In the genomic region with DNA sequence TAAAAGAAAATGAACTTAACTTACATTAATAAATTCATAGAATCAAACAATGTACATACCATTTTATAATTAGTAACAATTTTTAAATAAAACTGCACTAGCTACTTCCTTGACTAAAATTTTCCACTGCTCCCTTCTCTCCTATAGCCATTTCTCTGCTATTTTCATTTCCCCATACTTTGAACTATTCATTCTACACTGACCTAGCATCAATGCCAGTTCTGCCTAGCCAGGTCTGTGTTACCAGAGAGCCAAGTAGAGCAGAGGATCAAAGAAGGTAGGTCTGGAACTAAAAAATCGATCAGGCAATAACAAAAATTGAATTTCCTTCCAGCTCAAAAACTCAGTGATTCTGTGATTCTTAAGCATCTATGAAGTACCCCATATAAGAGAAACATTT, we compare ENCODE assay signal across 19 cellular contexts.
"Had no signal": no experiment of that assay in that cellular context is flagged by ENCODE, and none has a peak within 500 bp of the region (broad histone marks: within the 10 kb centered on the region; RNA-seq: fewer than 3 reads in every experiment).

No MANE protein-coding gene starts in this region.

- H2AFZ ChIP-seq: neural progenitor cell had no signal

- H3K9me3 ChIP-seq: colonic mucosa, left ventricle myocardium inferior, lower lobe of right lung, pancreas had no signal

- DNase-seq: colonic mucosa; dermis blood vessel endothelial cell; erythroblast; foreskin keratinocyte; immature natural killer cell; left ventricle myocardium inferior; lower lobe of right lung; mesenchymal stem cell; midbrain; nucleus accumbens; pancreas; right cardiac atrium; stimulated activated CD4-positive, alpha-beta T cell treated with anti-CD3 and anti-CD28 coated beads, Interleukin-12 subunit alpha, Interleukin-12 subunit beta, amount 100 ng/mL, for 4 hours; stimulated activated CD4-positive, alpha-beta T cell treated with anti-CD3 and anti-CD28 coated beads, Interleukin-2, amount 100 ng/mL, for 48 hours; trophoblast cell had no signal

- H3K4me2 ChIP-seq: neural progenitor cell had no signal

- H3K4me3 ChIP-seq: colonic mucosa, left ventricle myocardium inferior, lower lobe of right lung, neural progenitor cell, pancreas had no signal

- ATAC-seq: foreskin keratinocyte; lower lobe of right lung; natural killer cell treated with Interleukin-12 subunit alpha and Interleukin-12 subunit beta and Interleukin-15 and Interleukin-18, amount 100 ng/mL, for 72 hours; pancreas; right cardiac atrium had no signal

- H3K27ac ChIP-seq: colonic mucosa, foreskin keratinocyte, left ventricle myocardium inferior, lower lobe of right lung, neural progenitor cell, pancreas had no signal

- FAIRE-seq: keratinocyte, pancreas had no signal

- H3K27me3 Mint-ChIP-seq: natural killer cell treated with Interleukin-12 subunit alpha and Interleukin-12 subunit beta and Interleukin-15 and Interleukin-18, amount 100 ng/mL, for 72 hours; progenitor cell of endocrine pancreas had no signal

- H3K4me1 Mint-ChIP-seq: neural progenitor cell had no signal

- H3K36me3 ChIP-seq: colonic mucosa had no signal

- H3K27ac Mint-ChIP-seq: neural progenitor cell, progenitor cell of endocrine pancreas had no signal

- H3K27me3 ChIP-seq: colonic mucosa, foreskin keratinocyte, neural progenitor cell, pancreas had no signal

- H3K9me3 Mint-ChIP-seq: immature natural killer cell; natural killer cell treated with Interleukin-12 subunit alpha and Interleukin-12 subunit beta and Interleukin-15 and Interleukin-18, amount 100 ng/mL, for 72 hours; neural progenitor cell had no signal

- H3K4me1 ChIP-seq: colonic mucosa, foreskin keratinocyte, left ventricle myocardium inferior, lower lobe of right lung, pancreas had no signal

- H3K4me3 Mint-ChIP-seq: immature natural killer cell; natural killer cell treated with Interleukin-12 subunit alpha and Interleukin-12 subunit beta and Interleukin-15 and Interleukin-18, amount 100 ng/mL, for 72 hours; neural progenitor cell had no signal
